In genomic region chr18:56421641-56422040, GRCh38 we compare ENCODE assay signal across 34 cellular contexts.
"Had no signal": no experiment of that assay in that cellular context is flagged by ENCODE, and none has a peak within 500 bp of the region (broad histone marks: within the 10 kb centered on the region; RNA-seq: fewer than 3 reads in every experiment).

No MANE protein-coding gene starts in this region.

- ATAC-seq: left colon; left lung; lower lobe of right lung; natural killer cell; pancreas; right cardiac atrium; sciatic nerve; stimulated activated naive B cell treated with anti-CD40 and anti-IgM and Interleukin-4, amounts not matched to agents 10 μg/mL and 1 μg/mL and 100 μg/mL, for 72 hours; stimulated activated naive CD8-positive, alpha-beta T cell treated with anti-CD3 and anti-CD28 coated beads, Interleukin-15, Interleukin-2, amounts not matched to agents 100 U/mL and 50 U/mL, for 24 hours; upper lobe of right lung had no signal

- H3K4me2 ChIP-seq: neural progenitor cell had no signal

- H3K4me1 ChIP-seq: left lung, lower lobe of right lung, neural progenitor cell, pancreas, prostate gland, stomach, tibial artery, upper lobe of right lung had no signal

- H3K27ac ChIP-seq: left lung, lower lobe of right lung, neural progenitor cell, neutrophil, pancreas, prostate gland, stomach, thoracic aorta, tibial artery, upper lobe of right lung had no signal

- H3K9ac ChIP-seq: neural progenitor cell had no signal

- H3K36me3 Mint-ChIP-seq: mesothelial cell of epicardium, natural killer cell had no signal

- H3K4me3 ChIP-seq: left lung, lower lobe of right lung, neural progenitor cell, pancreas, prostate gland, skin epidermis, stomach, thoracic aorta, tibial artery, upper lobe of right lung had no signal

- H3K27ac Mint-ChIP-seq: immature natural killer cell; mesothelial cell of epicardium; naive B cell; natural killer cell; nephron progenitor cell; neural progenitor cell; stimulated activated naive B cell treated with anti-CD40 and anti-IgM and Interleukin-4, amounts not matched to agents 10 μg/mL and 1 μg/mL and 100 μg/mL, for 72 hours had no signal

- H3K36me3 ChIP-seq: left lung, lower lobe of right lung, neural progenitor cell, neutrophil, pancreas, prostate gland, stomach, thoracic aorta, tibial artery, upper lobe of right lung had no signal

- H3K27me3 Mint-ChIP-seq: naive B cell had no signal

- H2AFZ ChIP-seq: neural progenitor cell had no signal

- H3K27me3 ChIP-seq: left lung, neural progenitor cell, neutrophil, pancreas, stomach, tibial artery, upper lobe of right lung had no signal

- H3K4me1 Mint-ChIP-seq: immature natural killer cell, mesothelial cell of epicardium, naive B cell, natural killer cell, neural progenitor cell had no signal

- H3K4me3 Mint-ChIP-seq: immature natural killer cell; mesothelial cell of epicardium; naive B cell; natural killer cell; nephron progenitor cell; neural progenitor cell; stimulated activated naive B cell treated with anti-CD40 and anti-IgM and Interleukin-4, amounts not matched to agents 10 μg/mL and 1 μg/mL and 100 μg/mL, for 72 hours had no signal

- FAIRE-seq: islet of Langerhans, kidney, pancreas, urothelium cell line had no signal

- DNase-seq: hypothalamus; immature natural killer cell; kidney; left colon; left lung; lower lobe of right lung; mesendoderm; naive B cell; natural killer cell; nephron progenitor cell; occipital lobe; pancreas; posterior cingulate gyrus; retina; right cardiac atrium; stimulated activated CD4-positive, alpha-beta T cell treated with anti-CD3 and anti-CD28 coated beads, Interleukin-12 subunit alpha, Interleukin-12 subunit beta, amount 100 ng/mL, for 4 hours; stimulated activated CD4-positive, alpha-beta T cell treated with anti-CD3 and anti-CD28 coated beads, Interleukin-15, amount 100 ng/mL, for 24 hours; stimulated activated CD4-positive, alpha-beta T cell treated with anti-CD3 and anti-CD28 coated beads, Interleukin-2, amount 100 ng/mL, for 24 hours; stimulated activated CD4-positive, alpha-beta T cell treated with anti-CD3 and anti-CD28 coated beads, Interleukin-4, amount 100 ng/mL, for 1 hour; stimulated activated naive B cell treated with anti-CD40 and anti-IgM and Interleukin-4, amounts not matched to agents 10 μg/mL and 1 μg/mL and 100 μg/mL, for 72 hours; stimulated activated naive CD8-positive, alpha-beta T cell treated with anti-CD3 and anti-CD28 coated beads, Interleukin-15, Interleukin-2, amounts not matched to agents 100 U/mL and 50 U/mL, for 24 hours; stomach; tibial artery; trophoblast cell; upper lobe of right lung had no signal

- H3K9me3 ChIP-seq: lower lobe of right lung, neutrophil, pancreas, prostate gland, stomach, thoracic aorta, upper lobe of right lung had no signal
